Comparison of ENCODE assay signal across 8 cellular contexts in genomic region chr6:30678964-30679726, GRCh38. TPM values are rescaled to one million over a fixed set of nuclear protein-coding genes. Genes with fewer than 3 reads are reported as not detected.
A peak's percentile ranks its signal among the peaks of the same experiment; 100 is the strongest.
DNase-seq lines count a peak whose midpoint lies in the region; ATAC-seq lines count a peak whose summit lies in the region.

No MANE protein-coding gene starts in this region.

- no peaks in the 10 kb centered on the region for H3K9me3 ChIP-seq in mononuclear cell (ENCODE audit: low read depth, low read length)

- DNase-seq in EL (peak; percentile 73), NOMO-1 treated with dmso at 0.1 percent for 144 hours (lab: John Stamatoyannopoulos, UW; ENCODE audit: unreplicated experiment) (peak; percentile 74), epidermal melanocyte (ENCODE audit: insufficient read length, low spot score) (peak; percentile 66)
- peak; percentile 99 for DNase-seq in activated CD8-positive, alpha-beta memory T cell treated with anti-CD3 and anti-CD28 coated beads, Interleukin-2, amount 50 U/mL, for 48 hours
- peak; percentile 88 to 89 for DNase-seq in stimulated activated CD8-positive, alpha-beta memory T cell treated with anti-CD3 and anti-CD28 coated beads, Interleukin-2, amount 100 ng/mL, for 48 hours (ENCODE audit: low read depth in 2 of 2)

- peak overlapping the region; percentile 94 for H3K4me3 ChIP-seq in mononuclear cell (ENCODE audit: low read length)

- no peaks in the 10 kb centered on the region for H3K27me3 ChIP-seq in mononuclear cell (ENCODE audit: insufficient read depth, low read length)

- H3K4me1 ChIP-seq in mononuclear cell (ENCODE audit: insufficient read depth, low read length), result peaks cover 49% of the 10 kb centered on the region

- ATAC-seq in HG03439 (IDR thresholded peaks at IDR 0.05; ENCODE audit: unreplicated experiment), result peak; percentile 38
- no peak for ATAC-seq in HG02852 (IDR thresholded peaks at IDR 0.05; ENCODE audit: unreplicated experiment)

RNA-seq across cellular contexts. Expression of gene DHX16, which starts 6.3 kb away (rescaled TPM):
- total RNA-seq in mononuclear cell, result 8.2 TPM

RNA-seq across cellular contexts. Expression of gene PPP1R18, which starts 7.3 kb away (rescaled TPM):
- 81.8 TPM for total RNA-seq in mononuclear cell

RNA-seq across cellular contexts. Expression of gene NRM, which starts 11.6 kb away (rescaled TPM):
- 4.5 TPM for total RNA-seq in mononuclear cell

RNA-seq across cellular contexts. Expression of gene C6orf136, which starts 32.2 kb away (rescaled TPM):
- total RNA-seq in mononuclear cell, result 12.5 TPM

RNA-seq across cellular contexts. Expression of gene MDC1, which starts 37.9 kb away (rescaled TPM):
- total RNA-seq in mononuclear cell, result 6.4 TPM
